In genomic region chr10:7046615-7047014, GRCh38 we compare ENCODE assay signal across 14 cellular contexts.
DNase-seq lines count a peak whose midpoint lies in the region; ATAC-seq and TF ChIP-seq lines count a peak whose summit lies in the region.
"Had no signal": no experiment of that assay in that cellular context is flagged by ENCODE, and none has a peak within 500 bp of the region (broad histone marks: within the 10 kb centered on the region; RNA-seq: fewer than 3 reads in every experiment).

No MANE protein-coding gene starts in this region.

- ATAC-seq in GM19438 (IDR thresholded peaks at IDR 0.05; ENCODE audit: low read depth, unreplicated experiment): peak; percentile 55
- ATAC-seq in HG03095 (IDR thresholded peaks at IDR 0.05; ENCODE audit: unreplicated experiment): peak; percentile 48
- ATAC-seq in activated B cell treated with CpG ODN at 0.5 μM for 24 hours (ENCODE audit: low read depth): peak; percentile 47

- no peak overlapping the region for H3K27ac Mint-ChIP-seq in activated B cell treated with CpG ODN at 0.5 μM for 24 hours
- H3K27ac Mint-ChIP-seq: dendritic cell treated with granulocyte-macrophage colony-stimulating factor and Interleukin-4, amounts not matched to agents 40 ng/mL and 50 ng/mL, for 4 days had no signal

- peaks cover 2% of the 10 kb centered on the region for H3K27me3 Mint-ChIP-seq in activated B cell treated with CpG ODN at 0.5 μM for 24 hours
- H3K27me3 Mint-ChIP-seq: dendritic cell treated with granulocyte-macrophage colony-stimulating factor and Interleukin-4, amounts not matched to agents 40 ng/mL and 50 ng/mL, for 4 days had no signal

- H3K27ac ChIP-seq in osteoblast (ENCODE audit: low read depth, low read length): no peak overlapping the region
- H3K27ac ChIP-seq: hepatocyte, transverse colon had no signal

- H3K4me2 ChIP-seq in osteoblast (ENCODE audit: insufficient read depth, low read length): no peak overlapping the region
- H3K4me2 ChIP-seq: hepatocyte had no signal

- H3K4me1 Mint-ChIP-seq in activated B cell treated with CpG ODN at 0.5 μM for 24 hours: peaks cover 25% of the 10 kb centered on the region

- H3K4me3 Mint-ChIP-seq in activated B cell treated with CpG ODN at 0.5 μM for 24 hours: no peak overlapping the region
- H3K4me3 Mint-ChIP-seq: dendritic cell treated with granulocyte-macrophage colony-stimulating factor and Interleukin-4, amounts not matched to agents 40 ng/mL and 50 ng/mL, for 4 days had no signal

- no peaks in the 10 kb centered on the region for H3K36me3 Mint-ChIP-seq in activated B cell treated with CpG ODN at 0.5 μM for 24 hours (ENCODE audit: low read depth)

- no peaks in the 10 kb centered on the region for H3K36me3 ChIP-seq in GM06990 (ENCODE audit: control insufficient read depth, insufficient read depth, low read length)
- no peaks in the 10 kb centered on the region for H3K36me3 ChIP-seq in osteoblast (ENCODE audit: insufficient read depth, low read length)
- H3K36me3 ChIP-seq: transverse colon had no signal

- no peak overlapping the region for H3K4me3 ChIP-seq in GM06990 (replicated peaks; ENCODE audit: low read depth, low read length)
- no peak overlapping the region for H3K4me3 ChIP-seq in osteoblast (ENCODE audit: insufficient read depth, low read length)
- H3K4me3 ChIP-seq: hepatocyte, transverse colon had no signal

- H3K79me2 ChIP-seq in osteoblast (ENCODE audit: insufficient read depth, low read length): no peaks in the 10 kb centered on the region
- H3K79me2 ChIP-seq: hepatocyte had no signal

- H3K27me3 ChIP-seq in GM06990 (replicated peaks; ENCODE audit: control insufficient read depth, insufficient read depth, low read length) (no peaks in the 10 kb centered on the region), osteoblast (ENCODE audit: insufficient read depth, low read length) (no peaks in the 10 kb centered on the region)
- H3K27me3 ChIP-seq: hepatocyte, transverse colon had no signal

- peaks cover 9% of the 10 kb centered on the region for H3K9me3 Mint-ChIP-seq in activated B cell treated with CpG ODN at 0.5 μM for 24 hours

- intact Hi-C loops in activated B cell treated with CpG ODN at 0.5 μM for 24 hours (cut with micrococcal nuclease): loop anchor here (5.0 kb wide), 1 partner anchor 119 kb away; no protein-coding TSS in a partner anchor

- DNase-seq in GM06990 (ENCODE audit: extremely low read depth, insufficient read length) (peak; percentile 13), activated B cell treated with CpG ODN at 0.5 μM for 24 hours (no peak), COLO668 (lab: John Stamatoyannopoulos, UW; ENCODE audit: unreplicated experiment) (no peak), osteoblast (ENCODE audit: insufficient read length, low spot score, missing footprints) (no peak), NCI-H748 (lab: John Stamatoyannopoulos, UW; ENCODE audit: unreplicated experiment) (no peak), midbrain (lab: John Stamatoyannopoulos, UW) (no peak)
- DNase-seq: IMR-90; NCI-H69; stimulated activated CD4-positive, alpha-beta T cell treated with anti-CD3 and anti-CD28 coated beads, Interleukin-2, amount 100 ng/mL, for 24 hours had no signal

- POLR2A ChIA-PET in activated B cell treated with CpG ODN at 0.5 μM for 24 hours (lab: Charles Lee): interaction anchor here (0.6 kb wide), 1 partner anchor 753 kb away, joined by 3 read pairs; no protein-coding TSS in a partner anchor

- no peaks in the 10 kb centered on the region for H3K9me3 ChIP-seq in osteoblast (ENCODE audit: low read depth, low read length)
- H3K9me3 ChIP-seq: transverse colon had no signal

- TF ChIP-seq CTCF in GM06990 (IDR thresholded peaks at IDR 0.05; ENCODE audit: insufficient read depth, low read length, poor library complexity, severe bottlenecking) (no peak), activated B cell treated with CpG ODN at 0.5 μM for 24 hours (IDR thresholded peaks at IDR 0.05) (no peak), osteoblast (IDR thresholded peaks at IDR 0.05; ENCODE audit: extremely low read depth, low read depth, low read length) (no peak)

- H4K20me1 ChIP-seq in osteoblast (ENCODE audit: insufficient read depth, low read length): no peaks in the 10 kb centered on the region

- CTCF ChIA-PET in activated B cell treated with CpG ODN at 0.5 μM for 24 hours (lab: Charles Lee): interaction anchor here (1.2 kb wide), 1 partner anchor 126 kb away, joined by 3 read pairs; no protein-coding TSS in a partner anchor

- no peak overlapping the region for H2AFZ ChIP-seq in osteoblast (ENCODE audit: low read length)
- H2AFZ ChIP-seq: hepatocyte had no signal

- H3K4me1 ChIP-seq in osteoblast (ENCODE audit: insufficient read depth, low read length): no peaks in the 10 kb centered on the region
- H3K4me1 ChIP-seq: transverse colon had no signal
